ENCODE assay signal across 2 cellular contexts in genomic region chr10:17282311-17282710, GRCh38.
TF ChIP-seq lines count a peak whose summit lies in the region.

No MANE protein-coding gene starts in this region.

TF ChIP-seq in A549, 52 proteins besides CTCF, POLR2A, EP300 and RAD21 (continued from another document):
- no peak for TF ChIP-seq ATOH8 (CRISPR knock-in tag; IDR thresholded peaks at IDR 0.05; ENCODE audit: low read depth)

TF ChIP-seq in HEK293, 187 proteins besides CTCF, POLR2A, EP300 and RAD21 (continued from another document):
- no peak for TF ChIP-seq INSM2 (tag by site-specific recombination; IDR thresholded peaks at IDR 0.05)
